ENCODE assay signal across 17 cellular contexts in genomic region chr12:120651821-120652220, GRCh38. TPM values are rescaled to one million over a fixed set of nuclear protein-coding genes. Genes with fewer than 3 reads are reported as not detected.
A peak's percentile ranks its signal among the peaks of the same experiment; 100 is the strongest.
DNase-seq lines count a peak whose midpoint lies in the region; ATAC-seq and TF ChIP-seq lines count a peak whose summit lies in the region.
"Had no signal": no experiment of that assay in that cellular context is flagged by ENCODE, and none has a peak within 500 bp of the region (broad histone marks: within the 10 kb centered on the region; RNA-seq: fewer than 3 reads in every experiment).

No MANE protein-coding gene starts in this region.

- POLR2A ChIA-PET in Caco-2 (lab: Charles Lee) = no interaction called here

- no peaks in the 10 kb centered on the region for H3K79me2 ChIP-seq in GM23338 (replicated peaks; ENCODE audit: insufficient read depth)

- H3K4me1 Mint-ChIP-seq in GM23338 (peaks cover 34% of the 10 kb centered on the region), nephron progenitor cell (peaks cover 69% of the 10 kb centered on the region), Caco-2 (ENCODE audit: low read depth, unreplicated experiment) (peaks cover 6% of the 10 kb centered on the region)

- H3K27ac Mint-ChIP-seq in GM23338 = no peak overlapping the region
- no peak overlapping the region for H3K27ac Mint-ChIP-seq in nephron progenitor cell
- H3K27ac Mint-ChIP-seq in Caco-2 (ENCODE audit: unreplicated experiment) = no peak overlapping the region

- peaks cover 26% of the 10 kb centered on the region for H3K4me1 ChIP-seq in GM23338 (ENCODE audit: insufficient read depth)
- H3K4me1 ChIP-seq in Caco-2 = no peaks in the 10 kb centered on the region

- H3F3A ChIP-seq in GM23338 (replicated peaks; ENCODE audit: low read depth) = peaks cover 5% of the 10 kb centered on the region; the same call in 1 of the 2 replicates

- H3K9me3 Mint-ChIP-seq in GM23338 (no peaks in the 10 kb centered on the region), nephron progenitor cell (no peaks in the 10 kb centered on the region), Caco-2 (ENCODE audit: unreplicated experiment) (no peaks in the 10 kb centered on the region)

- DNase-seq in GM23338 (ENCODE audit: low spot score) (peak; percentile 38), NCI-H82 (lab: John Stamatoyannopoulos, UW) (peak; percentile 85), dorsolateral prefrontal cortex (no peak), nephron progenitor cell (no peak), activated gamma-delta T cell treated with Interleukin-2 at 50 U/mL for 16 hours (no peak), GM20000 (ENCODE audit: low spot score) (no peak), Caco-2 (no peak)
- DNase-seq: activated naive CD4-positive, alpha-beta T cell; islet precursor cell; NCI-H187; NCI-H446 treated with DMSO at 0.1 percent for 48 hours; Peyer's patch; stimulated activated naive CD4-positive, alpha-beta T cell had no signal

- H3K9me3 ChIP-seq in Caco-2 = no peaks in the 10 kb centered on the region
- H3K9me3 ChIP-seq: Peyer's patch had no signal

- ATAC-seq in GM23338 = no peak
- ATAC-seq in GM18868 (IDR thresholded peaks at IDR 0.05; ENCODE audit: unreplicated experiment) = no peak

- H3K36me3 Mint-ChIP-seq in GM23338 (ENCODE audit: low read depth) (no peaks in the 10 kb centered on the region; the same call in 2 of the 3 replicates), nephron progenitor cell (ENCODE audit: low read depth) (no peaks in the 10 kb centered on the region), Caco-2 (ENCODE audit: insufficient read depth, unreplicated experiment) (no peaks in the 10 kb centered on the region)

- H3K4me3 ChIP-seq in GM23338 (no peak overlapping the region), dorsolateral prefrontal cortex (peak overlapping the region in 51 of 59 donors; percentile 12 to 63 (median 48)), Caco-2 (ENCODE audit: low read depth, low read length) (no peak overlapping the region)
- H3K4me3 ChIP-seq: Peyer's patch had no signal

- H3K27ac ChIP-seq in GM23338 (ENCODE audit: low read depth) (no peak overlapping the region), dorsolateral prefrontal cortex (peak overlapping the region in 39 of 59 donors; percentile 7 to 88 (median 72))
- H3K27ac ChIP-seq: C4-2B, Peyer's patch, skin epidermis had no signal

- peak overlapping the region; percentile 53 for H3K4me2 ChIP-seq in GM23338

- H3K27me3 Mint-ChIP-seq in GM23338 (ENCODE audit: insufficient read depth, low read depth, poor library complexity) (peaks cover 9% of the 10 kb centered on the region), nephron progenitor cell (ENCODE audit: low read depth, poor library complexity) (peaks cover 14% of the 10 kb centered on the region), Caco-2 (ENCODE audit: insufficient read depth, unreplicated experiment) (peaks cover 3% of the 10 kb centered on the region)

- H3K4me3 Mint-ChIP-seq in GM23338 (no peak overlapping the region), nephron progenitor cell (peak overlapping the region; percentile 43), Caco-2 (ENCODE audit: unreplicated experiment) (no peak overlapping the region)

- H2AFZ ChIP-seq in GM23338 = no peak overlapping the region

- no peaks in the 10 kb centered on the region for H3K27me3 ChIP-seq in GM23338 (ENCODE audit: insufficient read depth)
- H3K27me3 ChIP-seq in dorsolateral prefrontal cortex = peaks cover 0 to 4% (median 0%) of the 10 kb centered on the region in 45 donors
- no peaks in the 10 kb centered on the region for H3K27me3 ChIP-seq in Caco-2 (replicated peaks; ENCODE audit: control insufficient read depth, insufficient read depth, low read length)
- H3K27me3 ChIP-seq: Peyer's patch had no signal

- intact Hi-C loops in dorsolateral prefrontal cortex (cut with DNase I) = loop anchor here (2.0 to 5.0 kb wide), 3 partner anchors 35 to 319 kb away; partner anchors contain the start of genes COX6A1 (in 1 of the 2) and MLEC (in 1 of the 2)
- intact Hi-C loops in Caco-2 (cut with micrococcal nuclease; ENCODE audit: unreplicated experiment) = no loop called here

- TF ChIP-seq CTCF in GM23338 (conservative IDR thresholded peaks at IDR 0.05; ENCODE audit: low read depth in 2 of 2) = no peak
- TF ChIP-seq CTCF in dorsolateral prefrontal cortex (IDR thresholded peaks at IDR 0.05 in 54 of 56, conservative IDR thresholded peaks at IDR 0.05 in 2 of 56; ENCODE audit: low read depth in 1 of 56, partially characterized antibody in 56 of 56) = no peak
- TF ChIP-seq CTCF in nephron progenitor cell (IDR thresholded peaks at IDR 0.05) = no peak
- TF ChIP-seq CTCF in GM20000 (IDR thresholded peaks at IDR 0.05; ENCODE audit: extremely low read depth, missing control alignments) = no peak
- TF ChIP-seq CTCF in Caco-2 (IDR thresholded peaks at IDR 0.05; ENCODE audit: insufficient read depth in 1 of 2, low read depth in 1 of 2, low read length in 1 of 2, severe bottlenecking in 1 of 2, unreplicated experiment in 1 of 2) = no peak

- H4K20me1 ChIP-seq in GM23338 (replicated peaks; ENCODE audit: insufficient read depth) = no peaks in the 10 kb centered on the region

- H3K36me3 ChIP-seq in GM23338 (ENCODE audit: insufficient read depth) = no peaks in the 10 kb centered on the region
- no peaks in the 10 kb centered on the region for H3K36me3 ChIP-seq in Caco-2 (ENCODE audit: control insufficient read depth, insufficient read depth, low read length)
- H3K36me3 ChIP-seq: Peyer's patch had no signal

- no TSS peak for BruUV-seq in Caco-2 (replicated peaks; lab: Mats Ljungman, UMichigan)

- H3K9me2 ChIP-seq in GM23338 (ENCODE audit: insufficient read depth) = no peaks in the 10 kb centered on the region

- CTCF ChIA-PET in Caco-2 (lab: Charles Lee) = no interaction called here

TF ChIP-seq in GM23338, 12 proteins besides CTCF, POLR2A, EP300 and RAD21:
- TF ChIP-seq EZH2 (IDR thresholded peaks at IDR 0.05; ENCODE audit: low read depth, unreplicated experiment) (no peak), REST (IDR thresholded peaks at IDR 0.05; ENCODE audit: unreplicated experiment) (no peak), EZH2phosphoT487 (IDR thresholded peaks at IDR 0.05; ENCODE audit: unreplicated experiment) (no peak), ZNF331 (CRISPR knock-in tag; IDR thresholded peaks at IDR 0.05; ENCODE audit: low read depth) (no peak), JUNB (IDR thresholded peaks at IDR 0.05; ENCODE audit: unreplicated experiment) (no peak), NANOG (IDR thresholded peaks at IDR 0.05; ENCODE audit: borderline replicate concordance) (no peak), CREB1 (CRISPR knock-in tag; IDR thresholded peaks at IDR 0.05; ENCODE audit: low read depth) (no peak), STAT1 (IDR thresholded peaks at IDR 0.05; ENCODE audit: unreplicated experiment) (no peak)

RNA-seq across cellular contexts. Expression of gene CABP1, which starts 11.4 kb away (rescaled TPM):
- total RNA-seq in GM23338 (2014; rRNA removed; shearing (Covaris generic)) = 5.2 and 7.0 TPM in 2 replicates
- polyA plus RNA-seq in GM23338 (2016; fragmentation: Nextera tagmentation; extraction: Ambion mirVana) = 4.7 and 5.1 TPM in 2 replicates
- total RNA-seq in dorsolateral prefrontal cortex (100 to 1,000 TPM; 104 to 566 (median 357) TPM), Caco-2 (2022) (0.95 and 1.0 TPM in 2 replicates)
- total RNA-seq: osteocyte had no signal

RNA-seq across cellular contexts. Expression of gene MLEC, which starts 35.1 kb away (rescaled TPM):
- total RNA-seq in GM23338 (2014; rRNA removed; shearing (Covaris generic)) = 217 and 225 TPM in 2 replicates
- 257 and 264 TPM in 2 replicates for polyA plus RNA-seq in GM23338 (2016; fragmentation: Nextera tagmentation; extraction: Ambion mirVana)
- total RNA-seq in dorsolateral prefrontal cortex = 10 to 100 TPM; 50.4 to 97.1 (median 73.3) TPM
- 143 and 150 TPM in 2 replicates for total RNA-seq in Caco-2 (2022)

RNA-seq across cellular contexts. Expression of gene UNC119B, which starts 58.4 kb away (rescaled TPM):
- total RNA-seq in GM23338 (2014; rRNA removed; shearing (Covaris generic)) = 48.2 and 51.3 TPM in 2 replicates
- polyA plus RNA-seq in GM23338 (2016; fragmentation: Nextera tagmentation; extraction: Ambion mirVana) = 9.9 and 11.7 TPM in 2 replicates
- total RNA-seq in dorsolateral prefrontal cortex (10 to 100 TPM; 19.6 to 43.0 (median 27.2) TPM), Caco-2 (2022) (39.1 and 44.4 TPM in 2 replicates)

Comparison
In these comparisons a context has a peak if more than half of its experiments do, and no peak if none do; other contexts are left out.
1. DNase-seq: peak in GM23338 (single experiment) and NCI-H82 (single experiment); none in dorsolateral prefrontal cortex (0 of 10), nephron progenitor cell (single experiment), activated gamma-delta T cell treated with Interleukin-2 at 50 U/mL for 16 hours (single experiment), GM20000 (single experiment) and Caco-2 (0 of 2).
2. H3K4me3 ChIP-seq: peak in dorsolateral prefrontal cortex (51 of 59); none in GM23338 (single experiment) and Caco-2 (single experiment).
3. RNA of gene CABP1, which starts 11.4 kb away (total RNA-seq): 104 to 566 TPM in dorsolateral prefrontal cortex; 5.2 to 7.0 TPM in GM23338 and 0.95 to 1.0 TPM in Caco-2; every median in the first group is over 10 times any median in the second.